16 cellular contexts compared by ENCODE assay signal in the genomic region with DNA sequence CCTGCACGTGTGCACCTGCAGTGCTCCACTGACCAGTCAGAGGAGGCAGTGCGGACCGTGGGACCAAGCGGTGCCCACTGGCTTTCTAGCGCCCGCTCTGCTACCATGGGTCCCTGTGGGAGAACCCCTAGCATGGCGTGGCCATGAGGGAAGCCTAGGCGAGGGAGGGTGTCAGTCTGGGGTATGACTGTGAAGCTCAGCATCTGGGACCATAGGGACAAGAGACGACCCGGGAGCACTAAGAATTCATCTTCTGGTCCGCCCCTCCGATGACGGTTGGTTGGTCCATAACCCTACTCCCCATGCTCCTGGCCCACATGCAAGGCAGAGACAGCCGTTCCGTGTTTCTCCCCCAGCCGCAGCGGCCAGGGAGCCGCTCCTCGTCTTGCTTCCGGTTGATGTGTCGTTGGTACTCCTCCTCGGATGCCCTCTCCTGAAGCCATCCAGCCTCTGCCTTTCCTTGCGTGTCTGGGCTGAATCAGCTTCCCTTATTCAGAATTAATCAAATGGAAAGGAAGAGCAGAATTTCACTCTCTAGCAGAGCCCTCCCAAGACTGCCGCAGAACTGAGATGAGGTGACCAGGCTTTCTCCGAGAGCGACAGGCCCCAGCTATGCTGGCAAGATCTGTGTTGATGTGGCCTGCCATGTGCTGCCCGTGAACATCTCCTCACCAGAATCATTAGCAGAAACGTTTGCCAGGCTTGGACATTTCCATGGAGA. TPM values are rescaled to one million over a fixed set of nuclear protein-coding genes. Genes with fewer than 3 reads are reported as not detected.
DNase-seq lines count a peak whose midpoint lies in the region; ATAC-seq and TF ChIP-seq lines count a peak whose summit lies in the region.
"Had no signal": no experiment of that assay in that cellular context is flagged by ENCODE, and none has a peak within 500 bp of the region (broad histone marks: within the 10 kb centered on the region; RNA-seq: fewer than 3 reads in every experiment).

No MANE protein-coding gene starts in this region.

- no peak for ATAC-seq in activated T-helper 17 cell treated with anti-CD3 and anti-CD28 coated beads, Interleukin-2, amount 50 U/mL, for 72 hours (replicated peaks)
- ATAC-seq in naive thymus-derived CD8-positive, alpha-beta T cell: no peak
- ATAC-seq in GM19397 (IDR thresholded peaks at IDR 0.05; ENCODE audit: unreplicated experiment) (no peak), GM18867 (IDR thresholded peaks at IDR 0.05; ENCODE audit: unreplicated experiment) (no peak)
- ATAC-seq: Panc1 had no signal

- 95 to 96% methylated on average over 20 to 28 of the region's 28 CpGs for WGBS in endodermal cell (ENCODE audit: insufficient coverage in 1 of 2, insufficient read length in 1 of 2), 2 experiments

- peaks cover 11% of the 10 kb centered on the region for H3K4me1 Mint-ChIP-seq in Calu3 (ENCODE audit: low read depth, unreplicated experiment)
- H3K4me1 Mint-ChIP-seq in activated T-helper 17 cell treated with anti-CD3 and anti-CD28 coated beads, Interleukin-2, amount 50 U/mL, for 72 hours: peaks cover 16% of the 10 kb centered on the region
- peaks cover 9% of the 10 kb centered on the region for H3K4me1 Mint-ChIP-seq in endodermal cell
- H3K4me1 Mint-ChIP-seq in nephron progenitor cell: peaks cover 56% of the 10 kb centered on the region
- peaks cover 20 to 33% (median 27%) of the 10 kb centered on the region in 4 donors for H3K4me1 Mint-ChIP-seq in naive thymus-derived CD8-positive, alpha-beta T cell

- H3K4me3 Mint-ChIP-seq in Calu3 (ENCODE audit: low read depth, unreplicated experiment) (no peak overlapping the region), endodermal cell (no peak overlapping the region), nephron progenitor cell (no peak overlapping the region)
- H3K4me3 Mint-ChIP-seq in activated T-helper 17 cell treated with anti-CD3 and anti-CD28 coated beads, Interleukin-2, amount 50 U/mL, for 72 hours: no peak overlapping the region
- no peak overlapping the region for H3K4me3 Mint-ChIP-seq in naive thymus-derived CD8-positive, alpha-beta T cell

- intact Hi-C loops in Calu3 (cut with micrococcal nuclease; ENCODE audit: unreplicated experiment): no loop called here

- no TSS peak for BruUV-seq in Calu3 (replicated peaks; lab: Mats Ljungman, UMichigan)

- no peak for TF ChIP-seq CTCF in Calu3 (IDR thresholded peaks at IDR 0.05; ENCODE audit: unreplicated experiment)
- TF ChIP-seq CTCF in endodermal cell (conservative IDR thresholded peaks at IDR 0.05): no peak
- no peak for TF ChIP-seq CTCF in nephron progenitor cell (IDR thresholded peaks at IDR 0.05)

- DNase-seq in Calu3: no peak
- peak; percentile 43 for DNase-seq in endodermal cell
- no peak for DNase-seq in nephron progenitor cell
- no peak for DNase-seq in AG08395 (ENCODE audit: low spot score)
- no peak for DNase-seq in naive thymus-derived CD8-positive, alpha-beta T cell
- DNase-seq: AML-193, Caco-2, H7, MG63, NCI-H1105 treated with DMSO at 0.1 percent for 48 hours, NCI-H345, NCI-H526 had no signal

- no peaks in the 10 kb centered on the region for H3K9me3 ChIP-seq in endodermal cell (ENCODE audit: control insufficient read depth, low read length)
- H3K9me3 ChIP-seq: Caco-2, MG63 had no signal

- H3K36me3 Mint-ChIP-seq in Calu3 (ENCODE audit: insufficient read depth, unreplicated experiment) (peaks cover 52% of the 10 kb centered on the region), endodermal cell (ENCODE audit: low read depth) (peaks cover 59% of the 10 kb centered on the region), nephron progenitor cell (ENCODE audit: low read depth) (peaks cover 72% of the 10 kb centered on the region)
- peaks cover 74% of the 10 kb centered on the region for H3K36me3 Mint-ChIP-seq in activated T-helper 17 cell treated with anti-CD3 and anti-CD28 coated beads, Interleukin-2, amount 50 U/mL, for 72 hours (ENCODE audit: low read depth)
- H3K36me3 Mint-ChIP-seq in naive thymus-derived CD8-positive, alpha-beta T cell: peaks cover 40 to 61% (median 56%) of the 10 kb centered on the region in 3 donors

- H3K27me3 Mint-ChIP-seq in Calu3 (ENCODE audit: unreplicated experiment) (no peaks in the 10 kb centered on the region), endodermal cell (ENCODE audit: insufficient read depth) (no peaks in the 10 kb centered on the region), nephron progenitor cell (ENCODE audit: low read depth, poor library complexity) (peaks cover 3% of the 10 kb centered on the region)
- no peaks in the 10 kb centered on the region for H3K27me3 Mint-ChIP-seq in activated T-helper 17 cell treated with anti-CD3 and anti-CD28 coated beads, Interleukin-2, amount 50 U/mL, for 72 hours
- H3K27me3 Mint-ChIP-seq in naive thymus-derived CD8-positive, alpha-beta T cell: no peaks in the 10 kb centered on the region

- no peaks in the 10 kb centered on the region for H3K4me1 ChIP-seq in endodermal cell (ENCODE audit: control insufficient read depth, insufficient read depth, low read length)

- H3K27ac ChIP-seq in endodermal cell (ENCODE audit: low read depth, low read length): no peak overlapping the region

- H3K27ac Mint-ChIP-seq in Calu3 (ENCODE audit: unreplicated experiment) (peak overlapping the region; percentile 54), endodermal cell (no peak overlapping the region), nephron progenitor cell (peak overlapping the region; percentile 48)
- peak overlapping the region; percentile 52 for H3K27ac Mint-ChIP-seq in activated T-helper 17 cell treated with anti-CD3 and anti-CD28 coated beads, Interleukin-2, amount 50 U/mL, for 72 hours
- peak overlapping the region in 4 of 10 donors; percentile 15 to 84 (median 48) for H3K27ac Mint-ChIP-seq in naive thymus-derived CD8-positive, alpha-beta T cell

- H3K27me3 ChIP-seq in endodermal cell (ENCODE audit: control insufficient read depth, insufficient read depth, low read length, poor library complexity, severe bottlenecking): no peaks in the 10 kb centered on the region
- H3K27me3 ChIP-seq: MG63 had no signal

- CTCF ChIA-PET in Calu3 (lab: Charles Lee): interaction anchor here (0.5 kb wide), 1 partner anchor 118 kb away, joined by 3 read pairs; no protein-coding TSS in a partner anchor

- no peak overlapping the region for H3K4me3 ChIP-seq in endodermal cell (ENCODE audit: low read length)
- H3K4me3 ChIP-seq: MG63 had no signal

- peaks cover 60% of the 10 kb centered on the region for H3K36me3 ChIP-seq in endodermal cell (ENCODE audit: control insufficient read depth, insufficient read depth, low read length)

- POLR2A ChIA-PET in naive thymus-derived CD8-positive, alpha-beta T cell (lab: Charles Lee): no interaction called here

- no peaks in the 10 kb centered on the region for H3K9me3 Mint-ChIP-seq in Calu3 (ENCODE audit: low read depth, unreplicated experiment)
- H3K9me3 Mint-ChIP-seq in activated T-helper 17 cell treated with anti-CD3 and anti-CD28 coated beads, Interleukin-2, amount 50 U/mL, for 72 hours: peaks cover 7% of the 10 kb centered on the region
- no peaks in the 10 kb centered on the region for H3K9me3 Mint-ChIP-seq in endodermal cell
- H3K9me3 Mint-ChIP-seq in nephron progenitor cell: no peaks in the 10 kb centered on the region
- H3K9me3 Mint-ChIP-seq in naive thymus-derived CD8-positive, alpha-beta T cell: peaks cover 0 to 17% (median 2%) of the 10 kb centered on the region in 9 donors

- no peak overlapping the region for H3K9ac ChIP-seq in endodermal cell (ENCODE audit: extremely low read depth, low read length, poor library complexity, severe bottlenecking)

RNA-seq across cellular contexts. Expression of a gene that starts 23.0 kb away (rescaled TPM):
- total RNA-seq in Calu3 (2022) (97.5 and 98.0 TPM in 2 replicates), endodermal cell (100 to 1,000 TPM; 113 to 117 TPM)
- 10 to 100 TPM; 60.7 to 94.8 TPM for total RNA-seq in activated T-helper 17 cell treated with anti-CD3 and anti-CD28 coated beads, Interleukin-2, amount 50 U/mL, for 72 hours
- 150 TPM for polyA plus RNA-seq in endodermal cell (2013, experiment 1 of 2)
- 134 TPM for polyA plus RNA-seq in endodermal cell (2013, experiment 2 of 2)
- 10 to 100 TPM; 73.1 to 76.7 TPM for total RNA-seq in naive thymus-derived CD8-positive, alpha-beta T cell
- polyA plus RNA-seq in naive thymus-derived CD8-positive, alpha-beta T cell: 100 to 1,000 TPM; 174 to 222 (median 194) TPM
